In the genomic region with DNA sequence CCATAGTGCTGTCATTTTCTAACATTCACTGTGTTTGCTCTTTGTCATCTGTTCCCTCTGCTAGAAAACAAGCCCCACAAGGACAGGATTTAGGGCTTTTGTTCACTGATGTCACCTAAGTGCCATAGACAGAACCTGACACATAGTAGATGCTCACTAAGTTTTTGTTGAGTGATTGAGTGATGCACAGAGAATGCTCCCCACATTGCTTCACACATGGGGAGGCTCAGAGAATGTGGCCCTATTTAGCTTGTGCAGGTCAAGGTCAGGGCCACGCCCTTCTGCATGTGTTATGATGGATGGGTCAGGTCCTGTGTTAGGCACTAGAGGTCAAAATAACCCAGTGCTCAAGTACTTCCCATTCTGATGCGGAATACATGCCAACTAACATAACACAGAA, we compare ENCODE assay signal across 26 cellular contexts. TPM values are rescaled to one million over a fixed set of nuclear protein-coding genes. Genes with fewer than 3 reads are reported as not detected.
DNase-seq lines count a peak whose midpoint lies in the region; ATAC-seq, FAIRE-seq and TF ChIP-seq lines count a peak whose summit lies in the region.
"Had no signal": no experiment of that assay in that cellular context is flagged by ENCODE, and none has a peak within 500 bp of the region (broad histone marks: within the 10 kb centered on the region; RNA-seq: fewer than 3 reads in every experiment).

No MANE protein-coding gene starts in this region.

- H3K9ac ChIP-seq in K562 (ENCODE audit: insufficient read depth in 1 of 2, low read depth in 2 of 2, low read length in 2 of 2) = no peak overlapping the region; a peak in 1 of 4 replicates
- H3K9ac ChIP-seq: BLaER1 had no signal

- H3K4me3 Mint-ChIP-seq in T-helper 17 cell = no peak overlapping the region
- H3K4me3 Mint-ChIP-seq: CD14-positive monocyte; CD4-positive, alpha-beta memory T cell; CD4-positive, CD25-positive, alpha-beta regulatory T cell; CD8-positive, alpha-beta memory T cell had no signal

- H3K4me1 Mint-ChIP-seq in T-helper 17 cell = peaks cover 4% of the 10 kb centered on the region
- H3K4me1 Mint-ChIP-seq: CD14-positive monocyte; CD4-positive, alpha-beta memory T cell; CD4-positive, CD25-positive, alpha-beta regulatory T cell; CD8-positive, alpha-beta memory T cell had no signal

- H3K27ac Mint-ChIP-seq in T-helper 17 cell = peak overlapping the region; percentile 54
- H3K27ac Mint-ChIP-seq: CD14-positive monocyte; CD4-positive, CD25-positive, alpha-beta regulatory T cell had no signal

- H3K27me3 ChIP-seq in K562 (ENCODE audit: control insufficient read depth in 2 of 2, insufficient read depth in 2 of 2, low read length in 2 of 2) = no peaks in the 10 kb centered on the region
- H3K27me3 ChIP-seq: BE2C, BLaER1 had no signal

- BruUV-seq in K562 (replicated peaks; lab: Mats Ljungman, UMichigan) = no TSS peak

- POLR2A ChIA-PET in K562 (lab: Yijun Ruan, JAX) = no interaction called here

- H3K4me2 ChIP-seq in K562 (ENCODE audit: insufficient read depth, low read length) = no peak overlapping the region
- H3K4me2 ChIP-seq: BLaER1 had no signal

- no peak for TF ChIP-seq RAD21 in K562 (CRISPR knock-in tag; conservative IDR thresholded peaks at IDR 0.05 in 1 of 2, IDR thresholded peaks at IDR 0.05 in 1 of 2)

- H3K9me3 ChIP-seq in T-helper 17 cell (ENCODE audit: control insufficient read depth, low read length, poor library complexity, severe bottlenecking) = no peaks in the 10 kb centered on the region
- 0 out of 2 replicates have a peak, but pooled peaks cover 2% of the 10 kb centered on the region for H3K9me3 ChIP-seq in K562 (replicated peaks; ENCODE audit: control insufficient read depth, insufficient read depth, low read depth, low read length)
- H3K9me3 ChIP-seq: BE2C, BLaER1 had no signal

- H3K27me3 Mint-ChIP-seq in T-helper 17 cell = peaks cover 24% of the 10 kb centered on the region

- no peak for FAIRE-seq in K562 (lab: Jason Lieb, UNC)
- FAIRE-seq: A204.1, GM12878, GM12892, GM18507 had no signal

- H3K79me2 ChIP-seq in K562 (ENCODE audit: control insufficient read depth, insufficient read depth, low read length) = no peaks in the 10 kb centered on the region

- ATAC-seq in T-helper 17 cell (no peak), K562 (no peak), GM19452 (IDR thresholded peaks at IDR 0.05; ENCODE audit: unreplicated experiment) (no peak), Right ventricle myocardium superior (ENCODE audit: poor library complexity) (no peak)
- ATAC-seq: GM12878 had no signal

- H3K4me3 ChIP-seq in K562 = no peak overlapping the region
- H3K4me3 ChIP-seq: BLaER1, GM12878 had no signal

- TF ChIP-seq CTCF in K562 (IDR thresholded peaks at IDR 0.05 in 2 of 3, conservative IDR thresholded peaks at IDR 0.05 in 1 of 3; ENCODE audit: insufficient read depth in 2 of 3, low read depth in 1 of 3, low read length in 3 of 3) = no peak

- CTCF ChIA-PET in K562 (lab: Yijun Ruan, JAX; ENCODE audit: low intra/inter-chr PET ratio) = no interaction called here

- H3K9me1 ChIP-seq in K562 (ENCODE audit: control insufficient read depth, insufficient read depth, low read length) = no peaks in the 10 kb centered on the region

- peaks cover 40 to 48% of the 10 kb centered on the region in 2 experiments; a peak in 4 of 5 replicates for H3K4me1 ChIP-seq in K562 (replicated peaks in 1 of 2; ENCODE audit: control insufficient read depth in 2 of 2, insufficient read depth in 2 of 2, low read length in 2 of 2)

- TF ChIP-seq EP300 in K562 (IDR thresholded peaks at IDR 0.05; ENCODE audit: low read length) = no peak

- no peak for DNase-seq in T-helper 17 cell
- no peak for DNase-seq in K562 (ENCODE audit: extremely low read depth in 1 of 4, low spot score in 3 of 4)
- no peak for DNase-seq in SK-N-DZ (ENCODE audit: low spot score)
- DNase-seq in Right ventricle myocardium superior = no peak
- DNase-seq: 8988T; ACHN; BE2C; C1 segment of cervical spinal cord; CD4-positive, alpha-beta memory T cell; CD4-positive, CD25-positive, alpha-beta regulatory T cell; CD8-positive, alpha-beta memory T cell; COR-L47; DMS 273 treated with DMSO at 0.1 percent for 48 hours; DMS153; DMS53; DMS79; DND-41; EL; GDM1 had no signal

- H3K27ac ChIP-seq in K562 (ENCODE audit: extremely low read depth, low read depth, low read length) = no peak overlapping the region
- H3K27ac ChIP-seq: BLaER1 had no signal

- 72% methylated on average over 2 of the region's 2 CpGs for WGBS in K562 (ENCODE audit: insufficient coverage, low coverage, missing lambda C conversion rate)

- in situ Hi-C loops in K562 (cut with MboI) = no loop called here

- no peaks in the 10 kb centered on the region for H3K36me3 ChIP-seq in K562 (ENCODE audit: control insufficient read depth, insufficient read depth, low read length)
- H3K36me3 ChIP-seq: BE2C, BLaER1 had no signal

- intact Hi-C loops in K562 (cut with micrococcal nuclease) = no loop called here
- intact Hi-C loops in Right ventricle myocardium superior (cut with DNase I) = no loop called here

- H4K20me1 ChIP-seq in K562 (replicated peaks; ENCODE audit: control insufficient read depth, insufficient read depth, low read length) = no peaks in the 10 kb centered on the region
- H4K20me1 ChIP-seq: BLaER1 had no signal

- H2AFZ ChIP-seq in K562 (ENCODE audit: low read depth, low read length) = 0 out of 2 replicates have a peak overlapping the region, but pooled peaks have one; percentile 10

- H3K36me3 Mint-ChIP-seq in T-helper 17 cell (ENCODE audit: low read depth) = peaks cover 4% of the 10 kb centered on the region
- H3K36me3 Mint-ChIP-seq: CD14-positive monocyte; CD4-positive, alpha-beta memory T cell; CD4-positive, CD25-positive, alpha-beta regulatory T cell; CD8-positive, alpha-beta memory T cell had no signal

- no peak for TF ChIP-seq POLR2A in K562 (conservative IDR thresholded peaks at IDR 0.05)

TF ChIP-seq in K562, 482 proteins besides CTCF, POLR2A, EP300 and RAD21:
- TF ChIP-seq NR2F6 (CRISPR knock-in tag; IDR thresholded peaks at IDR 0.05) = no peak
- no peak for TF ChIP-seq ZNF785 (CRISPR knock-in tag; IDR thresholded peaks at IDR 0.05)
- peak in 1 of 2 experiments; percentile 28; a peak in 1 of 4 replicates for TF ChIP-seq KDM1A (IDR thresholded peaks at IDR 0.05)
- TF ChIP-seq ESRRA (IDR thresholded peaks at IDR 0.05; ENCODE audit: borderline replicate concordance, low read depth) = peak; percentile 77
TF ChIP-seq in K562: peak in this region for 2.

RNA-seq across cellular contexts. Expression of gene TSKU, which starts 33.1 kb away (rescaled TPM):
- total RNA-seq in T-helper 17 cell (not detected), K562 (2014; rRNA removed) (8.4 and 14.1 TPM in 2 replicates), K562 (2014; rRNA removed; fragmentation: Illumina TruSeq; extraction: Trizol) (3.3 and 4.2 TPM in 2 replicates), K562 (2015; rRNA removed; fragmentation: Illumina TruSeq; extraction: Trizol) (6.6 and 6.8 TPM in 2 replicates), K562 (2021) (11.9 and 14.1 TPM in 2 replicates), Right ventricle myocardium superior (17.2 TPM)
- total RNA-seq in K562 (2011; cell fraction: chromatin; rRNA removed; ENCODE audit: low replicate concordance) = 11.1 and 28.4 TPM in 2 replicates
- 25.8 and 29.7 TPM in 2 replicates for total RNA-seq in K562 (2011; cell fraction: nucleolus; rRNA removed)
- 21.8 and 26.4 TPM in 2 replicates for total RNA-seq in K562 (2011; cell fraction: nucleoplasm; rRNA removed)
- polyA plus RNA-seq in K562 (2011; rRNA removed) (10.1 and 13.8 TPM in 2 replicates), K562 (2014; fragmentation: Illumina TruSeq; extraction: Trizol) (8.4 and 12.1 TPM in 2 replicates), K562 (2014; fragmentation: Nextera tagmentation; extraction: Ambion mirVana) (1 to 10 TPM in 1 of 2 experiments, under 1 TPM in 1; 0.60 to 1.0 TPM), K562 (2014; rRNA removed) (9.1 and 12.3 TPM in 2 replicates)
- 13.9 and 37.3 TPM in 2 replicates for polyA plus RNA-seq in K562 (2011; cell fraction: cytosol; rRNA removed)
- 7.1 and 14.0 TPM in 2 replicates for polyA plus RNA-seq in K562 (2011; cell fraction: nucleus; rRNA removed)
- 11.1 and 12.1 TPM in 2 replicates for polyA plus RNA-seq in K562 (2012)
- polyA minus RNA-seq in K562 (2011; rRNA and poly(A)+ RNA removed) = 7.3 and 10.2 TPM in 2 replicates
- 11.4 and 12.7 TPM in 2 replicates for polyA minus RNA-seq in K562 (2011; cell fraction: cytosol; rRNA and poly(A)+ RNA removed)
- 12.3 and 13.4 TPM in 2 replicates for polyA minus RNA-seq in K562 (2011; cell fraction: nucleus; rRNA and poly(A)+ RNA removed)
- polyA plus RNA-seq in SK-N-DZ (2014; cell fraction: cytosol; rRNA removed) = 19.0 and 20.0 TPM in 2 replicates
- 8.4 and 10.4 TPM in 2 replicates for polyA plus RNA-seq in SK-N-DZ (2014; cell fraction: nucleus; rRNA removed)
- total RNA-seq: CD4-positive, alpha-beta memory T cell; CD4-positive, CD25-positive, alpha-beta regulatory T cell had no signal
- polyA plus RNA-seq: CD14-positive monocyte; CD4-positive, CD25-positive, alpha-beta regulatory T cell; CD8-positive, alpha-beta memory T cell had no signal

Comparison
In these comparisons a context has a peak if more than half of its experiments do, and no peak if none do; other contexts are left out.
1. RNA of gene TSKU, which starts 33.1 kb away (total RNA-seq): 17.2 TPM in Right ventricle myocardium superior (single experiment) and 3.3 to 29.7 TPM in K562; not detected in T-helper 17 cell; every median in the first group is over 4 times any median in the second.